ENCODE assay signal across 8 cellular contexts in the genomic region with DNA sequence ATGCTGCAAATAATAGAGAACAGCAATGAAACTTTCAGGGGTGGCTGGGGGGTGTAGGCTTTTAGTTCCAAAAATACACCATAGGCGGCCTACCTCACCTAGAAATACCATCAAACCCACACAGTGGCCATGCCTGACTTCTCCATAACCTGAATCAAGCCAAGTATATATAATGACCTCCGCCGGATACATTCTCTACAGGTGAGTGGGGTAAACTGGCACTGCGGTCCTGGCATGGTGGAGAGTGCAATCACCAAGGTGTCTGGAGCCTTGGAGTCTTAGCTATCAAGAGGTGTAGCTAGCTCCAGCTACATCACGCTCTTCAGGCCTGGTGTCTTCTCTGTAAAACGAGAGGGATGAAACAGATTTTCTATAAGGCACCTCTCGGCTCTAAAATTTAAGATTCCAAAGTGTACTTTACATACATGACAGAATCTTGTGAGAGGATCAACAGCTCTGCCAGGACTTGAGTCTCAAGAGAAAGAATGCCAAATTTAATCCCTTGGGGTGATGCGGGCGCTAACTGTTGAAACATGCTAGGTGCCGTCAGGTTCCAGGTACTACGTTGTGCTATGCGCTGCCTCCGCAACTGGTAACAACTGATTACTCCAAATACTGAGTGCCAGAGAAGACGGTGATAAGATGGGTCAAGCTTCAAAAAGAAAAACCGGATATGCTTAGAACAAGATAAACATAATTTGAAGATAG. TPM values are rescaled to one million over a fixed set of nuclear protein-coding genes. Genes with fewer than 3 reads are reported as not detected.
DNase-seq lines count a peak whose midpoint lies in the region; ATAC-seq and TF ChIP-seq lines count a peak whose summit lies in the region.

No MANE protein-coding gene starts in this region.

- no peak for DNase-seq in GM12864 (ENCODE audit: low read depth)
- peak; percentile 71 for DNase-seq in NCI-H226
- DNase-seq in activated naive CD4-positive, alpha-beta T cell treated with anti-CD3 and anti-CD28 coated beads, Interleukin-2, amount 50 U/mL, for 16 hours: peak; percentile 30
- no peak for DNase-seq in left ventricle myocardium inferior
- no peak for DNase-seq in HPDE6-E6E7 (ENCODE audit: extremely low spot score)

- H3K27ac ChIP-seq in left ventricle myocardium inferior (replicated peaks): peak overlapping the region; percentile 100

- TF ChIP-seq CTCF in GM12864 (IDR thresholded peaks at IDR 0.05; ENCODE audit: low read depth, low read length, missing control alignments): no peak
- no peak for TF ChIP-seq CTCF in left ventricle myocardium inferior (IDR thresholded peaks at IDR 0.05; ENCODE audit: borderline replicate concordance)

- no peaks in the 10 kb centered on the region for H3K36me3 ChIP-seq in left ventricle myocardium inferior
- peaks cover 3% of the 10 kb centered on the region for H3K36me3 ChIP-seq in skeletal muscle satellite cell (ENCODE audit: insufficient read depth, low read length)

- peak overlapping the region; percentile 99 for H3K9ac ChIP-seq in skeletal muscle satellite cell (ENCODE audit: low read depth, low read length)

- H3K4me1 ChIP-seq in left ventricle myocardium inferior: peaks cover 87% of the 10 kb centered on the region
- peaks cover 43% of the 10 kb centered on the region for H3K4me1 ChIP-seq in skeletal muscle satellite cell (ENCODE audit: control insufficient read depth, insufficient read depth, low read length)

- intact Hi-C loops in left ventricle myocardium inferior (cut with micrococcal nuclease): no loop called here

- ATAC-seq in GM21423 (IDR thresholded peaks at IDR 0.05; ENCODE audit: unreplicated experiment): no peak
- no peak for ATAC-seq in GM21825 (IDR thresholded peaks at IDR 0.05; ENCODE audit: unreplicated experiment)

- H3K4me3 ChIP-seq in GM12864 (ENCODE audit: low read depth, low read length) (peak overlapping the region; percentile 70), left ventricle myocardium inferior (peak overlapping the region; percentile 95), skeletal muscle satellite cell (ENCODE audit: low read length) (peak overlapping the region; percentile 84)

- H3K27me3 ChIP-seq in left ventricle myocardium inferior (ENCODE audit: low read depth) (no peaks in the 10 kb centered on the region), skeletal muscle satellite cell (ENCODE audit: control insufficient read depth, insufficient read depth, low read length) (no peaks in the 10 kb centered on the region)

- H3K9me3 ChIP-seq in left ventricle myocardium inferior (replicated peaks): no peaks in the 10 kb centered on the region
- H3K9me3 ChIP-seq in skeletal muscle satellite cell (replicated peaks; ENCODE audit: low read length): no peaks in the 10 kb centered on the region

- H3K4me2 ChIP-seq in skeletal muscle satellite cell (ENCODE audit: low read length): peak overlapping the region; percentile 91

RNA-seq across cellular contexts. Expression of gene ZBTB25, which starts 1.0 kb away (rescaled TPM):
- 20.8 TPM for total RNA-seq in left ventricle myocardium inferior
- 7.0 and 7.4 TPM in 2 replicates for total RNA-seq in skeletal muscle satellite cell (2012; rRNA removed)

RNA-seq across cellular contexts. Expression of gene ZBTB1, which starts 1.9 kb away (rescaled TPM):
- total RNA-seq in left ventricle myocardium inferior: 25.9 TPM
- 37.6 and 39.8 TPM in 2 replicates for total RNA-seq in skeletal muscle satellite cell (2012; rRNA removed)

RNA-seq across cellular contexts. Expression of gene AKAP5, which starts 37.3 kb away (rescaled TPM):
- total RNA-seq in left ventricle myocardium inferior: 0.19 TPM
- 0.22 and 0.25 TPM in 2 replicates for total RNA-seq in skeletal muscle satellite cell (2012; rRNA removed)

RNA-seq across cellular contexts. Expression of gene HSPA2, which starts 37.9 kb away (rescaled TPM):
- total RNA-seq in left ventricle myocardium inferior: 34.0 TPM
- total RNA-seq in skeletal muscle satellite cell (2012; rRNA removed): 0.76 and 1.3 TPM in 2 replicates

RNA-seq across cellular contexts. Expression of gene PPP1R36, which starts 47.1 kb away (rescaled TPM):
- 0.36 TPM for total RNA-seq in left ventricle myocardium inferior
- 1.0 TPM in 1 of 2 replicates, not detected in the other for total RNA-seq in skeletal muscle satellite cell (2012; rRNA removed)

Comparison
In these comparisons a context has a peak if more than half of its experiments do, and no peak if none do; other contexts are left out.
1. DNase-seq: peak in NCI-H226 (single experiment) and activated naive CD4-positive, alpha-beta T cell treated with anti-CD3 and anti-CD28 coated beads, Interleukin-2, amount 50 U/mL, for 16 hours (single experiment); none in GM12864 (single experiment), left ventricle myocardium inferior (single experiment) and HPDE6-E6E7 (single experiment).
2. Peak in every context shown above with its lines, with median percentiles within 50 percentile points of each other: H3K4me3 ChIP-seq.